8 cellular contexts compared by ENCODE assay signal in genomic region chr3:99638244-99638948, GRCh38. TPM values are rescaled to one million over a fixed set of nuclear protein-coding genes. Genes with fewer than 3 reads are reported as not detected.
A peak's percentile ranks its signal among the peaks of the same experiment; 100 is the strongest.
DNase-seq lines count a peak whose midpoint lies in the region; ATAC-seq and TF ChIP-seq lines count a peak whose summit lies in the region.

TSS of gene COL8A1 (plus strand) at chr3:99638594. CDS start at chr3:99790683, 152,089 bp downstream.

- H3K79me2 ChIP-seq in fibroblast of lung (ENCODE audit: control insufficient read depth, insufficient read depth, low read length): peaks cover 25% of the 10 kb centered on the region

- no peaks in the 10 kb centered on the region for H3K4me1 ChIP-seq in fibroblast of lung (ENCODE audit: control insufficient read depth, extremely low read depth, insufficient read depth, low read length)

- no peaks in the 10 kb centered on the region for H4K20me1 ChIP-seq in fibroblast of lung (ENCODE audit: control insufficient read depth, extremely low read depth, insufficient read depth, low read length)

- POLR2A ChIA-PET in naive thymus-derived CD8-positive, alpha-beta T cell (lab: Charles Lee): no interaction called here

- peaks cover 0 to 4% (median 0%) of the 10 kb centered on the region in 3 donors for H3K36me3 Mint-ChIP-seq in naive thymus-derived CD8-positive, alpha-beta T cell

- peak within 1 kb of the TSS; percentile 78 for H3K9ac ChIP-seq in fibroblast of lung (ENCODE audit: insufficient read depth, low read length)

- ATAC-seq in naive thymus-derived CD8-positive, alpha-beta T cell: no peak
- ATAC-seq in HG03378 (IDR thresholded peaks at IDR 0.05; ENCODE audit: unreplicated experiment) (no peak), HG03469 (IDR thresholded peaks at IDR 0.05; ENCODE audit: unreplicated experiment) (no peak)

- peak within 1 kb of the TSS; percentile 61 for H2AFZ ChIP-seq in fibroblast of lung (ENCODE audit: low read length)

- no peaks in the 10 kb centered on the region for H3K9me3 ChIP-seq in fibroblast of lung (ENCODE audit: control insufficient read depth, insufficient read depth, low read depth, low read length)

- no peak for TF ChIP-seq CTCF in fibroblast of lung (conservative IDR thresholded peaks at IDR 0.05 in 1 of 2, IDR thresholded peaks at IDR 0.05 in 1 of 2; ENCODE audit: low read depth in 1 of 2, low read length in 2 of 2)

- peak within 1 kb of the TSS; percentile 92 for H3K27ac ChIP-seq in fibroblast of lung (ENCODE audit: insufficient read depth, low read length)

- no peaks in the 10 kb centered on the region for H3K27me3 ChIP-seq in fibroblast of lung (ENCODE audit: control insufficient read depth, insufficient read depth, low read length)

- DNase-seq in EL: peak; percentile 91
- DNase-seq in RPMI7951 (ENCODE audit: low read depth): peak; percentile 81
- DNase-seq in fibroblast of lung (ENCODE audit: low read depth in 2 of 2): peak; percentile 79 to 92
- peak in 1 of 10 donors; percentile 60 for DNase-seq in naive thymus-derived CD8-positive, alpha-beta T cell
- no peak for DNase-seq in stimulated activated naive CD4-positive, alpha-beta T cell (lab: John Stamatoyannopoulos, UW)
- DNase-seq in NCI-H774 (lab: John Stamatoyannopoulos, UW): no peak

- H3K4me1 Mint-ChIP-seq in naive thymus-derived CD8-positive, alpha-beta T cell: peaks cover 11 to 19% (median 14%) of the 10 kb centered on the region in 4 donors

- H3K4me2 ChIP-seq in fibroblast of lung (ENCODE audit: extremely low read depth, insufficient read depth, low read length): peak within 1 kb of the TSS; percentile 93

- H3K36me3 ChIP-seq in fibroblast of lung (ENCODE audit: control insufficient read depth, insufficient read depth, low read length): no peaks in the 10 kb centered on the region

- H3K27me3 Mint-ChIP-seq in naive thymus-derived CD8-positive, alpha-beta T cell: peaks cover 44 to 74% (median 54%) of the 10 kb centered on the region in 5 donors

- peak within 1 kb of the TSS; percentile 1 to 78 (median 66) for H3K4me3 Mint-ChIP-seq in naive thymus-derived CD8-positive, alpha-beta T cell

- H3K27ac Mint-ChIP-seq in naive thymus-derived CD8-positive, alpha-beta T cell: peak within 1 kb of the TSS in 1 of 10 donors; percentile 17

- H3K4me3 ChIP-seq in fibroblast of lung (replicated peaks in 1 of 4; ENCODE audit: control extremely low read depth in 1 of 4, insufficient read depth in 1 of 4, low read depth in 3 of 4, low read length in 4 of 4): peak within 1 kb of the TSS; percentile 44 to 91 (median 76)

- H3K9me3 Mint-ChIP-seq in naive thymus-derived CD8-positive, alpha-beta T cell: peaks cover 0 to 8% (median 0%) of the 10 kb centered on the region in 9 donors

RNA-seq across cellular contexts. Expression of gene COL8A1, which starts in this region (rescaled TPM):
- total RNA-seq in RPMI7951 (2014; rRNA removed; shearing (Covaris generic)): 22.5 and 25.1 TPM in 2 replicates
- 24.7 and 85.4 TPM in 2 replicates for total RNA-seq in fibroblast of lung
- 108 and 215 TPM in 2 replicates for polyA plus RNA-seq in fibroblast of lung
- 53.2 and 144 TPM in 2 replicates for polyA plus RNA-seq in fibroblast of lung (2012)
- 79.6 and 257 TPM in 2 replicates for polyA minus RNA-seq in fibroblast of lung (ENCODE audit: low replicate concordance)
- total RNA-seq in naive thymus-derived CD8-positive, alpha-beta T cell: under 1 TPM in 1 of 2 experiments, not detected in 1; 0.21 TPM
- not detected for polyA plus RNA-seq in naive thymus-derived CD8-positive, alpha-beta T cell

Comparison
In these comparisons a context has a peak if more than half of its experiments do, and no peak if none do; other contexts are left out.
1. RNA of gene COL8A1 (total RNA-seq): 24.7 to 85.4 TPM in fibroblast of lung and 22.5 to 25.1 TPM in RPMI7951; 0.21 TPM in naive thymus-derived CD8-positive, alpha-beta T cell; every median in the first group is over 10 times any median in the second.
2. RNA of gene COL8A1 (polyA plus RNA-seq): 53.2 to 215 TPM in fibroblast of lung; not detected in naive thymus-derived CD8-positive, alpha-beta T cell; every median in the first group is over 10 times any median in the second.
3. DNase-seq: peak in EL (single experiment), RPMI7951 (single experiment) and fibroblast of lung (2 of 2); none in stimulated activated naive CD4-positive, alpha-beta T cell (0 of 6) and NCI-H774 (single experiment).